ENCODE assay signal across 1 cellular context in genomic region chr17:82226809-82227628, GRCh38.
TF ChIP-seq lines count a peak whose summit lies in the region.

No MANE protein-coding gene starts in this region.

TF ChIP-seq in HepG2, 621 proteins besides CTCF, POLR2A, EP300 and RAD21 (continued from another document and continues in another):
- no peak for TF ChIP-seq ZNF142 (CRISPR knock-in tag; IDR thresholded peaks at IDR 0.05)
- TF ChIP-seq AHDC1 (CRISPR knock-in tag; IDR thresholded peaks at IDR 0.05; ENCODE audit: borderline replicate concordance), result no peak
- no peak for TF ChIP-seq YEATS2 (CRISPR knock-in tag; IDR thresholded peaks at IDR 0.05; ENCODE audit: borderline replicate concordance)
- peak; percentile 53; the same call in 1 of the 2 replicates for TF ChIP-seq HNRNPL (IDR thresholded peaks at IDR 0.05; ENCODE audit: low read depth, low read length)
- TF ChIP-seq POGZ (CRISPR knock-in tag; IDR thresholded peaks at IDR 0.05), result peak; percentile 47; the same call in 1 of the 2 replicates
- TF ChIP-seq ZNF414 (CRISPR knock-in tag; IDR thresholded peaks at IDR 0.05), result peak; percentile 38; the same call in 1 of the 2 replicates
- TF ChIP-seq TGIF2 (CRISPR knock-in tag; IDR thresholded peaks at IDR 0.05), result no peak
- TF ChIP-seq ZFYVE20 (CRISPR knock-in tag; IDR thresholded peaks at IDR 0.05; ENCODE audit: borderline replicate concordance, low read depth), result no peak
- TF ChIP-seq YEATS4 (CRISPR knock-in tag; IDR thresholded peaks at IDR 0.05; ENCODE audit: borderline replicate concordance), result no peak; the same call in 1 of the 2 replicates
- TF ChIP-seq CERS6 (CRISPR knock-in tag; IDR thresholded peaks at IDR 0.05), result no peak
- TF ChIP-seq ZNF367 (CRISPR knock-in tag; IDR thresholded peaks at IDR 0.05; ENCODE audit: borderline replicate concordance), result no peak
- TF ChIP-seq ZNF572 (CRISPR knock-in tag; IDR thresholded peaks at IDR 0.05), result no peak
- no peak for TF ChIP-seq SMARCE1 (IDR thresholded peaks at IDR 0.05; ENCODE audit: borderline replicate concordance)
- TF ChIP-seq ZFP41 (CRISPR knock-in tag; IDR thresholded peaks at IDR 0.05; ENCODE audit: borderline replicate concordance), result no peak
- no peak; the same call in 1 of the 2 replicates for TF ChIP-seq NFKB2 (CRISPR knock-in tag; IDR thresholded peaks at IDR 0.05; ENCODE audit: borderline replicate concordance)
- TF ChIP-seq ZNF335 (CRISPR knock-in tag; IDR thresholded peaks at IDR 0.05), result no peak
- TF ChIP-seq SNAPC2 (CRISPR knock-in tag; IDR thresholded peaks at IDR 0.05), result no peak
- no peak for TF ChIP-seq CREB1 (IDR thresholded peaks at IDR 0.05)
- no peak for TF ChIP-seq CREB1 (CRISPR knock-in tag; IDR thresholded peaks at IDR 0.05)
- TF ChIP-seq ZNF678 (CRISPR knock-in tag; IDR thresholded peaks at IDR 0.05), result 0 out of 2 replicates have a peak, but pooled peaks have one; percentile 17
- TF ChIP-seq SMAD3 (CRISPR knock-in tag; IDR thresholded peaks at IDR 0.05), result no peak
- TF ChIP-seq RARA (CRISPR knock-in tag; IDR thresholded peaks at IDR 0.05), result no peak
- TF ChIP-seq ZBTB7A (CRISPR knock-in tag; IDR thresholded peaks at IDR 0.05), result no peak; the same call in 1 of the 2 replicates
- TF ChIP-seq ZNF772 (CRISPR knock-in tag; IDR thresholded peaks at IDR 0.05), result no peak
- no peak for TF ChIP-seq U2AF2 (IDR thresholded peaks at IDR 0.05; ENCODE audit: low read depth, low read length)
- peak; percentile 30 for TF ChIP-seq ZNF281 (CRISPR knock-in tag; IDR thresholded peaks at IDR 0.05; ENCODE audit: borderline replicate concordance)
- no peak for TF ChIP-seq ZNF484 (CRISPR knock-in tag; IDR thresholded peaks at IDR 0.05; ENCODE audit: borderline replicate concordance, low read depth)
- TF ChIP-seq GMEB2 (CRISPR knock-in tag; IDR thresholded peaks at IDR 0.05; ENCODE audit: low read depth), result no peak
- peak; percentile 90 for TF ChIP-seq ZBTB7B (CRISPR knock-in tag; IDR thresholded peaks at IDR 0.05)
- no peak for TF ChIP-seq ZNF234 (CRISPR knock-in tag; conservative IDR thresholded peaks at IDR 0.05)
- TF ChIP-seq ZNF598 (CRISPR knock-in tag; IDR thresholded peaks at IDR 0.05; ENCODE audit: borderline replicate concordance), result no peak
- TF ChIP-seq BORCS8-MEF2B (CRISPR knock-in tag; IDR thresholded peaks at IDR 0.05), result no peak; the same call in 1 of the 2 replicates
- no peak for TF ChIP-seq NFAT5 (CRISPR knock-in tag; IDR thresholded peaks at IDR 0.05)
- 0 out of 2 replicates have a peak, but pooled peaks have one; percentile 60 for TF ChIP-seq CREBL2 (CRISPR knock-in tag; IDR thresholded peaks at IDR 0.05; ENCODE audit: borderline replicate concordance)
- no peak for TF ChIP-seq ZNF432 (CRISPR knock-in tag; IDR thresholded peaks at IDR 0.05; ENCODE audit: borderline replicate concordance)
